18 cellular contexts compared by ENCODE assay signal in the genomic region with DNA sequence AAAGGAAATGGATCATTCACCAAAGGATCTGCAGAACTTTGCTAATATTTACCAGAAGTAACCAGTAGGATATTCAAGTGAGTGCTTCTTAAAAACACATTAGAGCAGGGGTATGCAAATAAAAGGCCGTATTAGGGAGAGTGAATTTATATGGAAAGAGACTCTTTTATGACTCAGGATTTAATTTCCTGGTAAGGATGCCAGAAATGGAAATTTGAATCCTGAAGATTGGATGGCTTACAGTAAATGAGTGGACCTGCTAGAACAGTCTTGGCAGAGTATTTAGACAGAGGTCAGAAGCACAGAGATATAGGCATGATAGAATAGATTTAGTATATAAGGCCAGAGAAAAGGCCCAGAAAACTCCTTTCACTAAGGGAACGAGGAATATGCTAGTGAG.
A peak's percentile ranks its signal among the peaks of the same experiment; 100 is the strongest.
DNase-seq lines count a peak whose midpoint lies in the region; ATAC-seq and TF ChIP-seq lines count a peak whose summit lies in the region.
"Had no signal": no experiment of that assay in that cellular context is flagged by ENCODE, and none has a peak within 500 bp of the region (broad histone marks: within the 10 kb centered on the region; RNA-seq: fewer than 3 reads in every experiment).

No MANE protein-coding gene starts in this region.

- H4K20me1 ChIP-seq in SK-N-SH (ENCODE audit: insufficient read depth) (no peaks in the 10 kb centered on the region), fibroblast of lung (ENCODE audit: control insufficient read depth, extremely low read depth, insufficient read depth, low read length) (no peaks in the 10 kb centered on the region)

- H3K9me3 ChIP-seq in SK-N-SH: no peaks in the 10 kb centered on the region
- no peaks in the 10 kb centered on the region for H3K9me3 ChIP-seq in fibroblast of lung (ENCODE audit: control insufficient read depth, insufficient read depth, low read depth, low read length)
- H3K9me3 ChIP-seq in gastrocnemius medialis: no peaks in the 10 kb centered on the region
- H3K9me3 ChIP-seq: A549, Caco-2 had no signal

- H3K9ac ChIP-seq in SK-N-SH (no peak overlapping the region), fibroblast of lung (ENCODE audit: insufficient read depth, low read length) (no peak overlapping the region)

- CTCF ChIA-PET in SK-N-SH (lab: Yijun Ruan, JAX): no interaction called here

- H3F3A ChIP-seq in SK-N-SH (replicated peaks; ENCODE audit: insufficient read depth): no peaks in the 10 kb centered on the region

- no peaks in the 10 kb centered on the region for H3K9me2 ChIP-seq in SK-N-SH

- TF ChIP-seq RAD21 in SK-N-SH (IDR thresholded peaks at IDR 0.05; ENCODE audit: low read length): no peak

- 32% methylated on average over 2 of the region's 2 CpGs for WGBS in SK-N-SH (ENCODE audit: low lambda C conversion rate)

- POLR2A ChIA-PET in SK-N-SH (lab: Yijun Ruan, JAX): no interaction called here

- intact Hi-C loops in gastrocnemius medialis (cut with DNase I; ENCODE audit: low total_unique reads): no loop called here

- ATAC-seq in SK-N-SH treated with all-trans-retinoic acid at 6 μM for 48 hours: peak; percentile 70
- ATAC-seq in gastrocnemius medialis: no peak
- no peak for ATAC-seq in GM18505 (IDR thresholded peaks at IDR 0.05; ENCODE audit: unreplicated experiment)
- ATAC-seq: A549, HCT116 had no signal

- no peak for TF ChIP-seq EP300 in SK-N-SH (IDR thresholded peaks at IDR 0.05; ENCODE audit: borderline replicate concordance in 1 of 2, low read depth in 1 of 2, low read length in 1 of 2)

- in situ Hi-C loops in astrocyte of the cerebellum (cut with HindIII; ENCODE audit: low sequenced_read_pairs) (no loop called here), gastrocnemius medialis (cut with MboI; ENCODE audit: low sequenced_read_pairs in 4 of 4) (no loop called here)

- no peak overlapping the region for H3K4me3 ChIP-seq in SK-N-SH (ENCODE audit: low read depth in 2 of 2, low read length in 1 of 2)
- no peak overlapping the region for H3K4me3 ChIP-seq in astrocyte of the cerebellum (ENCODE audit: low read depth, low read length)
- H3K4me3 ChIP-seq in fibroblast of lung (replicated peaks in 1 of 4; ENCODE audit: control extremely low read depth in 1 of 4, insufficient read depth in 1 of 4, low read depth in 3 of 4, low read length in 4 of 4): no peak overlapping the region
- no peak overlapping the region for H3K4me3 ChIP-seq in gastrocnemius medialis
- H3K4me3 ChIP-seq: A549 had no signal

- H2AFZ ChIP-seq in SK-N-SH (ENCODE audit: low read depth): no peak overlapping the region
- H2AFZ ChIP-seq in fibroblast of lung (ENCODE audit: low read length): no peak overlapping the region

- H3K36me3 ChIP-seq in SK-N-SH (replicated peaks in 1 of 2; ENCODE audit: control insufficient read depth in 1 of 2, insufficient read depth in 2 of 2, low read length in 1 of 2) (no peaks in the 10 kb centered on the region), fibroblast of lung (ENCODE audit: control insufficient read depth, insufficient read depth, low read length) (no peaks in the 10 kb centered on the region), gastrocnemius medialis (no peaks in the 10 kb centered on the region)

- no peak overlapping the region for H3K4me2 ChIP-seq in SK-N-SH
- no peak overlapping the region for H3K4me2 ChIP-seq in fibroblast of lung (ENCODE audit: extremely low read depth, insufficient read depth, low read length)
- H3K4me2 ChIP-seq: A549 had no signal

- H3K27me3 ChIP-seq in SK-N-SH (ENCODE audit: insufficient read depth) (no peaks in the 10 kb centered on the region), fibroblast of lung (ENCODE audit: control insufficient read depth, insufficient read depth, low read length) (no peaks in the 10 kb centered on the region), gastrocnemius medialis (no peaks in the 10 kb centered on the region)

- no peaks in the 10 kb centered on the region; a peak in 1 of 4 replicates for H3K4me1 ChIP-seq in SK-N-SH (ENCODE audit: control insufficient read depth in 1 of 2, insufficient read depth in 2 of 2, low read depth in 1 of 2, low read length in 1 of 2)
- no peaks in the 10 kb centered on the region for H3K4me1 ChIP-seq in fibroblast of lung (ENCODE audit: control insufficient read depth, extremely low read depth, insufficient read depth, low read length)
- H3K4me1 ChIP-seq in gastrocnemius medialis: no peaks in the 10 kb centered on the region
- H3K4me1 ChIP-seq: A549, Caco-2 had no signal

- TF ChIP-seq POLR2A in gastrocnemius medialis (IDR thresholded peaks at IDR 0.05) (no peak), GM18505 (IDR thresholded peaks at IDR 0.05; ENCODE audit: borderline replicate concordance, extremely low read depth, insufficient read depth, insufficient read length) (no peak)

- DNase-seq in SK-N-SH (no peak), astrocyte of the cerebellum (ENCODE audit: low read depth) (peak; percentile 45), fibroblast of lung (ENCODE audit: low read depth in 2 of 2) (peak; percentile 45 to 58), activated gamma-delta T cell (lab: John Stamatoyannopoulos, UW) (no peak), gastrocnemius medialis (no peak)
- DNase-seq: AML-193; Caco-2; CD4-positive, alpha-beta T cell; GOT3; H7; HFFc6 had no signal

- H3K27ac ChIP-seq in SK-N-SH (ENCODE audit: low read depth in 2 of 2, low read length in 1 of 2) (no peak overlapping the region), fibroblast of lung (ENCODE audit: insufficient read depth, low read length) (no peak overlapping the region), gastrocnemius medialis (no peak overlapping the region)
- H3K27ac ChIP-seq: 22Rv1, A549, C4-2B, HL-60 had no signal

- no peak for TF ChIP-seq CTCF in SK-N-SH (IDR thresholded peaks at IDR 0.05)
- no peak for TF ChIP-seq CTCF in astrocyte of the cerebellum (IDR thresholded peaks at IDR 0.05; ENCODE audit: low read depth, low read length, missing control alignments)
- TF ChIP-seq CTCF in fibroblast of lung (conservative IDR thresholded peaks at IDR 0.05 in 1 of 2, IDR thresholded peaks at IDR 0.05 in 1 of 2; ENCODE audit: low read depth in 1 of 2, low read length in 2 of 2): no peak
- TF ChIP-seq CTCF in gastrocnemius medialis (IDR thresholded peaks at IDR 0.05 in 4 of 5, conservative IDR thresholded peaks at IDR 0.05 in 1 of 5): no peak

- H3K79me2 ChIP-seq in SK-N-SH (ENCODE audit: insufficient read depth) (no peaks in the 10 kb centered on the region), fibroblast of lung (ENCODE audit: control insufficient read depth, insufficient read depth, low read length) (no peaks in the 10 kb centered on the region)

TF ChIP-seq in SK-N-SH treated with all-trans-retinoic acid at 6 μM for 48 hours, 23 proteins besides CTCF, POLR2A, EP300 and RAD21:
- no peak for TF ChIP-seq ZFP30 (CRISPR knock-in tag; IDR thresholded peaks at IDR 0.05)
- 0 out of 2 replicates have a peak, but pooled peaks have one; percentile 49 for TF ChIP-seq ZC3H10 (CRISPR knock-in tag; IDR thresholded peaks at IDR 0.05)

TF ChIP-seq in SK-N-SH, 30 proteins besides CTCF, POLR2A, EP300 and RAD21 (continues in another document):
- TF ChIP-seq CHD2 (IDR thresholded peaks at IDR 0.05; ENCODE audit: low read length, partially characterized antibody) (no peak), TAF1 (IDR thresholded peaks at IDR 0.05; ENCODE audit: borderline replicate concordance, low read depth, low read length) (no peak), GABPA (IDR thresholded peaks at IDR 0.05; ENCODE audit: low read depth) (no peak), GATA2 (CRISPR knock-in tag; IDR thresholded peaks at IDR 0.05) (no peak), RXRA (IDR thresholded peaks at IDR 0.05; ENCODE audit: borderline replicate concordance, low read depth) (no peak), FOXJ3 (CRISPR knock-in tag; IDR thresholded peaks at IDR 0.05) (no peak), NRF1 (IDR thresholded peaks at IDR 0.05; ENCODE audit: low read depth, low read length) (no peak), ELF1 (IDR thresholded peaks at IDR 0.05) (no peak), NFIC (IDR thresholded peaks at IDR 0.05; ENCODE audit: borderline replicate concordance) (no peak), TEAD4 (IDR thresholded peaks at IDR 0.05; ENCODE audit: borderline replicate concordance, insufficient read depth) (no peak), RFX5 (IDR thresholded peaks at IDR 0.05; ENCODE audit: low read length) (no peak), MEF2A (IDR thresholded peaks at IDR 0.05; ENCODE audit: borderline replicate concordance, low read depth) (no peak), FOSL2 (IDR thresholded peaks at IDR 0.05; ENCODE audit: borderline replicate concordance, low read depth) (no peak), EZH2phosphoT487 (IDR thresholded peaks at IDR 0.05; ENCODE audit: borderline replicate concordance, low read depth) (no peak)
- TF ChIP-seq, protein P1, sequence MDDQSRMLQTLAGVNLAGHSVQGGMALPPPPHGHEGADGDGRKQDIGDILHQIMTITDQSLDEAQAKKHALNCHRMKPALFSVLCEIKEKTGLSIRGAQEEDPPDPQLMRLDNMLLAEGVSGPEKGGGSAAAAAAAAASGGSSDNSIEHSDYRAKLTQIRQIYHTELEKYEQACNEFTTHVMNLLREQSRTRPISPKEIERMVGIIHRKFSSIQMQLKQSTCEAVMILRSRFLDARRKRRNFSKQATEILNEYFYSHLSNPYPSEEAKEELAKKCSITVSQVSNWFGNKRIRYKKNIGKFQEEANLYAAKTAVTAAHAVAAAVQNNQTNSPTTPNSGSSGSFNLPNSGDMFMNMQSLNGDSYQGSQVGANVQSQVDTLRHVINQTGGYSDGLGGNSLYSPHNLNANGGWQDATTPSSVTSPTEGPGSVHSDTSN (IDR thresholded peaks at IDR 0.05): no peak
- TF ChIP-seq, protein P2, sequence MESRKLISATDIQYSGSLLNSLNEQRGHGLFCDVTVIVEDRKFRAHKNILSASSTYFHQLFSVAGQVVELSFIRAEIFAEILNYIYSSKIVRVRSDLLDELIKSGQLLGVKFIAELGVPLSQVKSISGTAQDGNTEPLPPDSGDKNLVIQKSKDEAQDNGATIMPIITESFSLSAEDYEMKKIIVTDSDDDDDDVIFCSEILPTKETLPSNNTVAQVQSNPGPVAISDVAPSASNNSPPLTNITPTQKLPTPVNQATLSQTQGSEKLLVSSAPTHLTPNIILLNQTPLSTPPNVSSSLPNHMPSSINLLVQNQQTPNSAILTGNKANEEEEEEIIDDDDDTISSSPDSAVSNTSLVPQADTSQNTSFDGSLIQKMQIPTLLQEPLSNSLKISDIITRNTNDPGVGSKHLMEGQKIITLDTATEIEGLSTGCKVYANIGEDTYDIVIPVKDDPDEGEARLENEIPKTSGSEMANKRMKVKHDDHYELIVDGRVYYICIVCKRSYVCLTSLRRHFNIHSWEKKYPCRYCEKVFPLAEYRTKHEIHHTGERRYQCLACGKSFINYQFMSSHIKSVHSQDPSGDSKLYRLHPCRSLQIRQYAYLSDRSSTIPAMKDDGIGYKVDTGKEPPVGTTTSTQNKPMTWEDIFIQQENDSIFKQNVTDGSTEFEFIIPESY (IDR thresholded peaks at IDR 0.05; ENCODE audit: borderline replicate concordance, low read depth): no peak

Comparison
In these comparisons a context has a peak if more than half of its experiments do, and no peak if none do; other contexts are left out.
1. DNase-seq: peak in astrocyte of the cerebellum (single experiment) and fibroblast of lung (2 of 2); none in SK-N-SH (single experiment), activated gamma-delta T cell (single experiment) and gastrocnemius medialis (0 of 2).